Comparison of ENCODE assay signal across 1 cellular context in genomic region chr9:87674565-87675299, GRCh38.
TF ChIP-seq lines count a peak whose summit lies in the region.

No MANE protein-coding gene starts in this region.

TF ChIP-seq in K562, 482 proteins besides CTCF, POLR2A, EP300 and RAD21 (continued from another document and continues in another):
- TF ChIP-seq, protein P1, sequence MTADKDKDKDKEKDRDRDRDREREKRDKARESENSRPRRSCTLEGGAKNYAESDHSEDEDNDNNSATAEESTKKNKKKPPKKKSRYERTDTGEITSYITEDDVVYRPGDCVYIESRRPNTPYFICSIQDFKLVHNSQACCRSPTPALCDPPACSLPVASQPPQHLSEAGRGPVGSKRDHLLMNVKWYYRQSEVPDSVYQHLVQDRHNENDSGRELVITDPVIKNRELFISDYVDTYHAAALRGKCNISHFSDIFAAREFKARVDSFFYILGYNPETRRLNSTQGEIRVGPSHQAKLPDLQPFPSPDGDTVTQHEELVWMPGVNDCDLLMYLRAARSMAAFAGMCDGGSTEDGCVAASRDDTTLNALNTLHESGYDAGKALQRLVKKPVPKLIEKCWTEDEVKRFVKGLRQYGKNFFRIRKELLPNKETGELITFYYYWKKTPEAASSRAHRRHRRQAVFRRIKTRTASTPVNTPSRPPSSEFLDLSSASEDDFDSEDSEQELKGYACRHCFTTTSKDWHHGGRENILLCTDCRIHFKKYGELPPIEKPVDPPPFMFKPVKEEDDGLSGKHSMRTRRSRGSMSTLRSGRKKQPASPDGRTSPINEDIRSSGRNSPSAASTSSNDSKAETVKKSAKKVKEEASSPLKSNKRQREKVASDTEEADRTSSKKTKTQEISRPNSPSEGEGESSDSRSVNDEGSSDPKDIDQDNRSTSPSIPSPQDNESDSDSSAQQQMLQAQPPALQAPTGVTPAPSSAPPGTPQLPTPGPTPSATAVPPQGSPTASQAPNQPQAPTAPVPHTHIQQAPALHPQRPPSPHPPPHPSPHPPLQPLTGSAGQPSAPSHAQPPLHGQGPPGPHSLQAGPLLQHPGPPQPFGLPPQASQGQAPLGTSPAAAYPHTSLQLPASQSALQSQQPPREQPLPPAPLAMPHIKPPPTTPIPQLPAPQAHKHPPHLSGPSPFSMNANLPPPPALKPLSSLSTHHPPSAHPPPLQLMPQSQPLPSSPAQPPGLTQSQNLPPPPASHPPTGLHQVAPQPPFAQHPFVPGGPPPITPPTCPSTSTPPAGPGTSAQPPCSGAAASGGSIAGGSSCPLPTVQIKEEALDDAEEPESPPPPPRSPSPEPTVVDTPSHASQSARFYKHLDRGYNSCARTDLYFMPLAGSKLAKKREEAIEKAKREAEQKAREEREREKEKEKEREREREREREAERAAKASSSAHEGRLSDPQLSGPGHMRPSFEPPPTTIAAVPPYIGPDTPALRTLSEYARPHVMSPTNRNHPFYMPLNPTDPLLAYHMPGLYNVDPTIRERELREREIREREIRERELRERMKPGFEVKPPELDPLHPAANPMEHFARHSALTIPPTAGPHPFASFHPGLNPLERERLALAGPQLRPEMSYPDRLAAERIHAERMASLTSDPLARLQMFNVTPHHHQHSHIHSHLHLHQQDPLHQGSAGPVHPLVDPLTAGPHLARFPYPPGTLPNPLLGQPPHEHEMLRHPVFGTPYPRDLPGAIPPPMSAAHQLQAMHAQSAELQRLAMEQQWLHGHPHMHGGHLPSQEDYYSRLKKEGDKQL (CRISPR knock-in tag; IDR thresholded peaks at IDR 0.05; ENCODE audit: borderline replicate concordance) = no peak
- TF ChIP-seq CHD1 (IDR thresholded peaks at IDR 0.05; ENCODE audit: low read length) (no peak), ZNF12 (CRISPR knock-in tag; IDR thresholded peaks at IDR 0.05) (no peak), PHF8 (IDR thresholded peaks at IDR 0.05; ENCODE audit: borderline replicate concordance, low read length) (no peak), KDM1A (IDR thresholded peaks at IDR 0.05) (no peak), GTF2F1 (IDR thresholded peaks at IDR 0.05; ENCODE audit: low read depth, low read length) (no peak), ZBTB17 (CRISPR knock-in tag; IDR thresholded peaks at IDR 0.05) (no peak), CEBPB (tag; IDR thresholded peaks at IDR 0.05) (peak; percentile 56), JUNB (CRISPR knock-in tag; conservative IDR thresholded peaks at IDR 0.05) (no peak), CREB1 (IDR thresholded peaks at IDR 0.05) (no peak), CREB1 (CRISPR knock-in tag; IDR thresholded peaks at IDR 0.05) (no peak), BDP1 (IDR thresholded peaks at IDR 0.05; ENCODE audit: insufficient read depth, insufficient read length) (no peak), KAT7 (CRISPR knock-in tag; IDR thresholded peaks at IDR 0.05; ENCODE audit: borderline replicate concordance) (no peak), RBM34 (IDR thresholded peaks at IDR 0.05; ENCODE audit: borderline replicate concordance, insufficient read depth, low read length) (no peak), CXXC5 (CRISPR knock-in tag; IDR thresholded peaks at IDR 0.05) (peak; percentile 38; the same call in 1 of the 2 replicates), HIVEP1 (CRISPR knock-in tag; IDR thresholded peaks at IDR 0.05) (no peak), YY1 (IDR thresholded peaks at IDR 0.05; ENCODE audit: borderline replicate concordance in 1 of 3, control insufficient read depth in 1 of 3, extremely low read depth in 1 of 3, insufficient read depth in 3 of 3, insufficient read length in 1 of 3, insufficient replicate concordance in 2 of 3, low read depth in 1 of 3, low read length in 2 of 3) (no peak), THAP7 (CRISPR knock-in tag; IDR thresholded peaks at IDR 0.05) (no peak), ZNF695 (CRISPR knock-in tag; IDR thresholded peaks at IDR 0.05) (no peak), ZKSCAN1 (IDR thresholded peaks at IDR 0.05; ENCODE audit: low read depth, low read length) (no peak), ZBTB33 (CRISPR knock-in tag; IDR thresholded peaks at IDR 0.05) (no peak), KLF16 (IDR thresholded peaks at IDR 0.05) (peak; percentile 63; the same call in 1 of the 2 replicates), SETDB1 (IDR thresholded peaks at IDR 0.05; ENCODE audit: low read length) (no peak), TOE1 (IDR thresholded peaks at IDR 0.05; ENCODE audit: borderline replicate concordance) (no peak), TOE1 (CRISPR knock-in tag; IDR thresholded peaks at IDR 0.05; ENCODE audit: borderline replicate concordance, low read depth) (no peak), DMBX1 (CRISPR knock-in tag; IDR thresholded peaks at IDR 0.05; ENCODE audit: borderline replicate concordance) (no peak), NFXL1 (CRISPR knock-in tag; IDR thresholded peaks at IDR 0.05) (no peak), ZNF449 (CRISPR knock-in tag; IDR thresholded peaks at IDR 0.05) (no peak), ARID1B (IDR thresholded peaks at IDR 0.05) (peak; percentile 93), HDAC1 (IDR thresholded peaks at IDR 0.05) (0 out of 4 replicates have a peak, but pooled peaks of 1 of the 2 experiments have one; percentile 28), HES1 (IDR thresholded peaks at IDR 0.05; ENCODE audit: low read depth) (no peak), ZNF445 (CRISPR knock-in tag; IDR thresholded peaks at IDR 0.05; ENCODE audit: low read depth) (no peak), ARID4B (CRISPR knock-in tag; IDR thresholded peaks at IDR 0.05) (no peak), ZNF830 (CRISPR knock-in tag; IDR thresholded peaks at IDR 0.05) (no peak), ZNF609 (CRISPR knock-in tag; IDR thresholded peaks at IDR 0.05; ENCODE audit: borderline replicate concordance) (no peak), ZNF175 (CRISPR knock-in tag; IDR thresholded peaks at IDR 0.05; ENCODE audit: low read depth) (no peak), TAL1 (IDR thresholded peaks at IDR 0.05) (peak; percentile 87), ZNF699 (CRISPR knock-in tag; IDR thresholded peaks at IDR 0.05; ENCODE audit: insufficient replicate concordance) (no peak), NR2C2 (CRISPR knock-in tag; IDR thresholded peaks at IDR 0.05) (no peak), NR2C2 (tag; IDR thresholded peaks at IDR 0.05) (peak; percentile 20; the same call in 1 of the 2 replicates), MTA1 (IDR thresholded peaks at IDR 0.05; ENCODE audit: borderline replicate concordance) (no peak), ZNF324 (CRISPR knock-in tag; IDR thresholded peaks at IDR 0.05) (no peak)
- TF ChIP-seq, protein P2, sequence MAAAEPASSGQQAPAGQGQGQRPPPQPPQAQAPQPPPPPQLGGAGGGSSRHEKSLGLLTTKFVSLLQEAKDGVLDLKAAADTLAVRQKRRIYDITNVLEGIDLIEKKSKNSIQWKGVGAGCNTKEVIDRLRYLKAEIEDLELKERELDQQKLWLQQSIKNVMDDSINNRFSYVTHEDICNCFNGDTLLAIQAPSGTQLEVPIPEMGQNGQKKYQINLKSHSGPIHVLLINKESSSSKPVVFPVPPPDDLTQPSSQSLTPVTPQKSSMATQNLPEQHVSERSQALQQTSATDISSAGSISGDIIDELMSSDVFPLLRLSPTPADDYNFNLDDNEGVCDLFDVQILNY (CRISPR knock-in tag; IDR thresholded peaks at IDR 0.05) = no peak
- TF ChIP-seq, protein P3, sequence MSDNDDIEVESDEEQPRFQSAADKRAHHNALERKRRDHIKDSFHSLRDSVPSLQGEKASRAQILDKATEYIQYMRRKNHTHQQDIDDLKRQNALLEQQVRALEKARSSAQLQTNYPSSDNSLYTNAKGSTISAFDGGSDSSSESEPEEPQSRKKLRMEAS (CRISPR knock-in tag; IDR thresholded peaks at IDR 0.05) = peak; percentile 53
